36 cellular contexts compared by ENCODE assay signal in genomic region chr16:56879276-56879675, GRCh38. TPM values are rescaled to one million over a fixed set of nuclear protein-coding genes. Genes with fewer than 3 reads are reported as not detected.
"Had no signal": no experiment of that assay in that cellular context is flagged by ENCODE, and none has a peak within 500 bp of the region (broad histone marks: within the 10 kb centered on the region; RNA-seq: fewer than 3 reads in every experiment).

No MANE protein-coding gene starts in this region.

- H3K27ac ChIP-seq: KMS-11 had no signal

- H3K9ac ChIP-seq: KMS-11 had no signal

- H3K4me2 ChIP-seq: KMS-11 had no signal

- H3K9me3 ChIP-seq: MG63 had no signal

- H3K4me3 ChIP-seq: MG63 had no signal

- DNase-seq: Karpas-422, Kasumi-1, KG1, MG63, MM.1S, MV-4-11, NCI-H1048, NCI-H1092, NCI-H1092 treated with DMSO at 0.1 percent for 48 hours, NCI-H1105, NCI-H1105 treated with DMSO at 0.1 percent for 48 hours, NCI-H1417, NCI-H1417 treated with DMSO at 0.1 percent for 48 hours, NCI-H1436, NCI-H1436 treated with DMSO at 0.1 percent for 48 hours, NCI-H146, NCI-H1694, NCI-H1694 treated with DMSO at 0.1 percent for 48 hours, NCI-H187, NCI-H187 treated with DMSO at 0.1 percent for 48 hours, NCI-H1930, NCI-H2029, NCI-H2029 treated with DMSO at 0.1 percent for 48 hours, NCI-H2081, NCI-H2107, NCI-H2171, NCI-H2227 treated with DMSO at 0.1 percent for 48 hours, NCI-H226, NCI-H345, NCI-H446 treated with DMSO at 0.1 percent for 48 hours, NCI-H510A, NCI-H510A treated with DMSO at 0.1 percent for 48 hours had no signal

- H3K36me3 ChIP-seq: MG63 had no signal

- H3K27me3 ChIP-seq: MG63 had no signal

RNA-seq across cellular contexts. Expression of gene SLC12A3, which starts 14.3 kb away (rescaled TPM):
- total RNA-seq: M059J, MCF 10A, NCI-H460 had no signal
